ENCODE assay signal across 1 cellular context in genomic region chr11:67002297-67002913, GRCh38.
TF ChIP-seq lines count a peak whose summit lies in the region.

No MANE protein-coding gene starts in this region.

TF ChIP-seq in neural cell, 6 proteins besides CTCF, POLR2A, EP300 and RAD21 (continued from another document):
- no peak for TF ChIP-seq SMC3 (conservative IDR thresholded peaks at IDR 0.05; ENCODE audit: poor library complexity)
